Comparison of ENCODE assay signal across 19 cellular contexts in genomic region chr13:104534847-104535246, GRCh38.
DNase-seq lines count a peak whose midpoint lies in the region; ATAC-seq and TF ChIP-seq lines count a peak whose summit lies in the region.
"Had no signal": no experiment of that assay in that cellular context is flagged by ENCODE, and none has a peak within 500 bp of the region (broad histone marks: within the 10 kb centered on the region; RNA-seq: fewer than 3 reads in every experiment).

No MANE protein-coding gene starts in this region.

- no peaks in the 10 kb centered on the region for H3K27me3 Mint-ChIP-seq in WTC11 (ENCODE audit: low read depth)
- H3K27me3 Mint-ChIP-seq in nephron progenitor cell (ENCODE audit: low read depth, poor library complexity): no peaks in the 10 kb centered on the region
- H3K27me3 Mint-ChIP-seq: activated naive CD8-positive, alpha-beta T cell treated with anti-CD3 and anti-CD28 coated beads, Interleukin-2, amount 10 ng/mL, durations not matched to agents 7 days and 5 days; central memory CD8-positive, alpha-beta T cell had no signal

- no peak overlapping the region for H3K4me3 ChIP-seq in Jurkat, Clone E6-1 (ENCODE audit: low read length)

- ATAC-seq in WTC11 (peak; percentile 81), HG03571 (IDR thresholded peaks at IDR 0.05; ENCODE audit: unreplicated experiment) (no peak)
- ATAC-seq: activated CD4-positive, CD25-positive, alpha-beta regulatory T cell treated with anti-CD3 and anti-CD28 coated beads, Interleukin-2, amount 50 U/mL, for 24 hours; CD8-positive, alpha-beta T cell had no signal

- H3K4me3 Mint-ChIP-seq in WTC11 (no peak overlapping the region), nephron progenitor cell (no peak overlapping the region)
- H3K4me3 Mint-ChIP-seq: activated naive CD8-positive, alpha-beta T cell treated with anti-CD3 and anti-CD28 coated beads, Interleukin-2, amount 10 ng/mL, durations not matched to agents 7 days and 5 days; CD8-positive, alpha-beta T cell; central memory CD8-positive, alpha-beta T cell; immature natural killer cell; nephron had no signal

- peaks cover 26% of the 10 kb centered on the region for H3K4me1 Mint-ChIP-seq in WTC11
- no peaks in the 10 kb centered on the region for H3K4me1 Mint-ChIP-seq in nephron progenitor cell
- H3K4me1 Mint-ChIP-seq: activated naive CD8-positive, alpha-beta T cell treated with anti-CD3 and anti-CD28 coated beads, Interleukin-2, amount 10 ng/mL, durations not matched to agents 7 days and 5 days; central memory CD8-positive, alpha-beta T cell; immature natural killer cell; nephron had no signal

- CTCF ChIA-PET in WTC11 (lab: Charles Lee): interaction anchor here (0.6 to 1.6 kb wide), 10 partner anchors 13 to 239 kb away, joined by 3 to 10 read pairs (median 4); no protein-coding TSS in a partner anchor

- H3K9me3 Mint-ChIP-seq in WTC11 (peaks cover 11% of the 10 kb centered on the region; the same call in 1 of the 2 replicates), nephron progenitor cell (no peaks in the 10 kb centered on the region)
- H3K9me3 Mint-ChIP-seq: activated naive CD8-positive, alpha-beta T cell treated with anti-CD3 and anti-CD28 coated beads, Interleukin-2, amount 10 ng/mL, durations not matched to agents 7 days and 5 days; CD8-positive, alpha-beta T cell; nephron had no signal

- no peaks in the 10 kb centered on the region; the same call in 1 of the 2 replicates for H3K36me3 Mint-ChIP-seq in WTC11
- no peaks in the 10 kb centered on the region for H3K36me3 Mint-ChIP-seq in nephron progenitor cell (ENCODE audit: low read depth)
- H3K36me3 Mint-ChIP-seq: activated naive CD8-positive, alpha-beta T cell treated with anti-CD3 and anti-CD28 coated beads, Interleukin-2, amount 10 ng/mL, durations not matched to agents 7 days and 5 days; CD8-positive, alpha-beta T cell had no signal

- TF ChIP-seq CTCF in WTC11 (IDR thresholded peaks at IDR 0.05): peak; percentile 38
- no peak for TF ChIP-seq CTCF in nephron progenitor cell (IDR thresholded peaks at IDR 0.05)

- POLR2A ChIA-PET in WTC11 (lab: Charles Lee): interaction anchor here (0.7 kb wide), 1 partner anchor 12 kb away, joined by 3 read pairs; no protein-coding TSS in a partner anchor

- H3K27ac Mint-ChIP-seq in WTC11 (no peak overlapping the region), nephron progenitor cell (no peak overlapping the region)
- H3K27ac Mint-ChIP-seq: activated naive CD8-positive, alpha-beta T cell treated with anti-CD3 and anti-CD28 coated beads, Interleukin-2, amount 10 ng/mL, durations not matched to agents 7 days and 5 days; CD8-positive, alpha-beta T cell; immature natural killer cell; nephron had no signal

- DNase-seq in DMS53 (lab: John Stamatoyannopoulos, UW) (peak; percentile 3), DMS53 treated with DMSO at 0.1 percent for 48 hours (lab: John Stamatoyannopoulos, UW; ENCODE audit: unreplicated experiment) (no peak), WTC11 (ENCODE audit: low spot score) (peak; percentile 59), nephron progenitor cell (peak; percentile 6), COR-L47 (lab: John Stamatoyannopoulos, UW) (no peak), NOMO-1 treated with dmso at 0.1 percent for 144 hours (lab: John Stamatoyannopoulos, UW; ENCODE audit: unreplicated experiment) (no peak)
- peak; percentile 29 for DNase-seq in Jurkat, Clone E6-1 (ENCODE audit: low read depth, low spot score)
- DNase-seq: 8988T; activated naive CD8-positive, alpha-beta T cell treated with anti-CD3 and anti-CD28 coated beads, Interleukin-2, amount 10 ng/mL, durations not matched to agents 7 days and 5 days; CD8-positive, alpha-beta T cell; foreskin melanocyte; immature natural killer cell; mammary epithelial cell; NCI-H1092 treated with DMSO at 0.1 percent for 48 hours; NCI-H446 treated with DMSO at 0.1 percent for 48 hours had no signal

TF ChIP-seq in WTC11, 78 proteins besides CTCF, POLR2A, EP300 and RAD21 (continues in another document):
- no peak for TF ChIP-seq CDX4 (CRISPR knock-in tag; IDR thresholded peaks at IDR 0.05; ENCODE audit: borderline replicate concordance)
- TF ChIP-seq FOXP4 (CRISPR knock-in tag; IDR thresholded peaks at IDR 0.05): no peak
- TF ChIP-seq ZNF121 (CRISPR knock-in tag; IDR thresholded peaks at IDR 0.05): no peak
- TF ChIP-seq JUN (CRISPR knock-in tag; IDR thresholded peaks at IDR 0.05): no peak
- TF ChIP-seq, protein P1, sequence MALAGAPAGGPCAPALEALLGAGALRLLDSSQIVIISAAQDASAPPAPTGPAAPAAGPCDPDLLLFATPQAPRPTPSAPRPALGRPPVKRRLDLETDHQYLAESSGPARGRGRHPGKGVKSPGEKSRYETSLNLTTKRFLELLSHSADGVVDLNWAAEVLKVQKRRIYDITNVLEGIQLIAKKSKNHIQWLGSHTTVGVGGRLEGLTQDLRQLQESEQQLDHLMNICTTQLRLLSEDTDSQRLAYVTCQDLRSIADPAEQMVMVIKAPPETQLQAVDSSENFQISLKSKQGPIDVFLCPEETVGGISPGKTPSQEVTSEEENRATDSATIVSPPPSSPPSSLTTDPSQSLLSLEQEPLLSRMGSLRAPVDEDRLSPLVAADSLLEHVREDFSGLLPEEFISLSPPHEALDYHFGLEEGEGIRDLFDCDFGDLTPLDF (CRISPR knock-in tag; IDR thresholded peaks at IDR 0.05): no peak
- no peak for TF ChIP-seq TP53 (CRISPR knock-in tag; IDR thresholded peaks at IDR 0.05)
- TF ChIP-seq TEAD1 (CRISPR knock-in tag; IDR thresholded peaks at IDR 0.05): no peak
- no peak for TF ChIP-seq ATF3 (CRISPR knock-in tag; conservative IDR thresholded peaks at IDR 0.05)
- TF ChIP-seq, protein P2, sequence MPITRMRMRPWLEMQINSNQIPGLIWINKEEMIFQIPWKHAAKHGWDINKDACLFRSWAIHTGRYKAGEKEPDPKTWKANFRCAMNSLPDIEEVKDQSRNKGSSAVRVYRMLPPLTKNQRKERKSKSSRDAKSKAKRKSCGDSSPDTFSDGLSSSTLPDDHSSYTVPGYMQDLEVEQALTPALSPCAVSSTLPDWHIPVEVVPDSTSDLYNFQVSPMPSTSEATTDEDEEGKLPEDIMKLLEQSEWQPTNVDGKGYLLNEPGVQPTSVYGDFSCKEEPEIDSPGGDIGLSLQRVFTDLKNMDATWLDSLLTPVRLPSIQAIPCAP (CRISPR knock-in tag; IDR thresholded peaks at IDR 0.05): no peak
- no peak for TF ChIP-seq JAZF1 (CRISPR knock-in tag; IDR thresholded peaks at IDR 0.05)
- no peak for TF ChIP-seq ELF4 (CRISPR knock-in tag; IDR thresholded peaks at IDR 0.05; ENCODE audit: low read depth)
- no peak for TF ChIP-seq CREB1 (CRISPR knock-in tag; IDR thresholded peaks at IDR 0.05)
- TF ChIP-seq, protein P3, sequence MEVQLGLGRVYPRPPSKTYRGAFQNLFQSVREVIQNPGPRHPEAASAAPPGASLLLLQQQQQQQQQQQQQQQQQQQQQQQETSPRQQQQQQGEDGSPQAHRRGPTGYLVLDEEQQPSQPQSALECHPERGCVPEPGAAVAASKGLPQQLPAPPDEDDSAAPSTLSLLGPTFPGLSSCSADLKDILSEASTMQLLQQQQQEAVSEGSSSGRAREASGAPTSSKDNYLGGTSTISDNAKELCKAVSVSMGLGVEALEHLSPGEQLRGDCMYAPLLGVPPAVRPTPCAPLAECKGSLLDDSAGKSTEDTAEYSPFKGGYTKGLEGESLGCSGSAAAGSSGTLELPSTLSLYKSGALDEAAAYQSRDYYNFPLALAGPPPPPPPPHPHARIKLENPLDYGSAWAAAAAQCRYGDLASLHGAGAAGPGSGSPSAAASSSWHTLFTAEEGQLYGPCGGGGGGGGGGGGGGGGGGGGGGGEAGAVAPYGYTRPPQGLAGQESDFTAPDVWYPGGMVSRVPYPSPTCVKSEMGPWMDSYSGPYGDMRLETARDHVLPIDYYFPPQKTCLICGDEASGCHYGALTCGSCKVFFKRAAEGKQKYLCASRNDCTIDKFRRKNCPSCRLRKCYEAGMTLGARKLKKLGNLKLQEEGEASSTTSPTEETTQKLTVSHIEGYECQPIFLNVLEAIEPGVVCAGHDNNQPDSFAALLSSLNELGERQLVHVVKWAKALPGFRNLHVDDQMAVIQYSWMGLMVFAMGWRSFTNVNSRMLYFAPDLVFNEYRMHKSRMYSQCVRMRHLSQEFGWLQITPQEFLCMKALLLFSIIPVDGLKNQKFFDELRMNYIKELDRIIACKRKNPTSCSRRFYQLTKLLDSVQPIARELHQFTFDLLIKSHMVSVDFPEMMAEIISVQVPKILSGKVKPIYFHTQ (CRISPR knock-in tag; IDR thresholded peaks at IDR 0.05): no peak

Comparison
In these comparisons a context has a peak if more than half of its experiments do, and no peak if none do; other contexts are left out.
1. DNase-seq: peak in DMS53 (single experiment), Jurkat, Clone E6-1 (single experiment), WTC11 (single experiment) and nephron progenitor cell (single experiment); none in DMS53 treated with DMSO at 0.1 percent for 48 hours (single experiment), COR-L47 (single experiment) and NOMO-1 treated with dmso at 0.1 percent for 144 hours (single experiment).